In the genomic region with DNA sequence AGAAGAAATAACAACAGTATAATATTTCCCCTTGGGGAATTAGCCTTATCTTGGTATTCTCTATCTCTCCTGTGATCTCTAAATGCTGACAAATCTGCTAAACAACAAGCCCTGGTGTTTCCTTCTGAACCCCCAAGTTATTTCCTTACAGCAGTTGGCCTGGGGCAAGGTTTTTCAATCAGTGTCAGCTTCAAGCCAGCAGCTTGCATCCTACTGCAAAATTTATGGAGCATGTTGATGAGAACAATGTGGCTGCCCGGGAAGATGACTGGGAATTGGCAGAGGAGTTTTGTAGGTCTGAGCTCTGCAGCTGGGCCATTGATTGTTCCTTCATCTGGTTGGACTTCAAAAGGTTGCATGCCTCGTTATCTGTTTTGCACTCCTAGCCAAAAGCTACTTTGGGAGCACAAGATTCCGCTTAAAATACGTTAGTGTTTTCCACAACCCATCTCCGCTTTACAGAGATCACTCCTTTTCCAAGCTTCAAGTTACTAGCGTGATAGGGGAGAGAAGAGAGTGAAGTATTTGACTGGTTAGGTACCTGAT, we compare ENCODE assay signal across 2 cellular contexts.
TF ChIP-seq lines count a peak whose summit lies in the region.

No MANE protein-coding gene starts in this region.

TF ChIP-seq in GM23338, 12 proteins besides CTCF, POLR2A, EP300 and RAD21 (continues in another document):
- TF ChIP-seq, protein P1, sequence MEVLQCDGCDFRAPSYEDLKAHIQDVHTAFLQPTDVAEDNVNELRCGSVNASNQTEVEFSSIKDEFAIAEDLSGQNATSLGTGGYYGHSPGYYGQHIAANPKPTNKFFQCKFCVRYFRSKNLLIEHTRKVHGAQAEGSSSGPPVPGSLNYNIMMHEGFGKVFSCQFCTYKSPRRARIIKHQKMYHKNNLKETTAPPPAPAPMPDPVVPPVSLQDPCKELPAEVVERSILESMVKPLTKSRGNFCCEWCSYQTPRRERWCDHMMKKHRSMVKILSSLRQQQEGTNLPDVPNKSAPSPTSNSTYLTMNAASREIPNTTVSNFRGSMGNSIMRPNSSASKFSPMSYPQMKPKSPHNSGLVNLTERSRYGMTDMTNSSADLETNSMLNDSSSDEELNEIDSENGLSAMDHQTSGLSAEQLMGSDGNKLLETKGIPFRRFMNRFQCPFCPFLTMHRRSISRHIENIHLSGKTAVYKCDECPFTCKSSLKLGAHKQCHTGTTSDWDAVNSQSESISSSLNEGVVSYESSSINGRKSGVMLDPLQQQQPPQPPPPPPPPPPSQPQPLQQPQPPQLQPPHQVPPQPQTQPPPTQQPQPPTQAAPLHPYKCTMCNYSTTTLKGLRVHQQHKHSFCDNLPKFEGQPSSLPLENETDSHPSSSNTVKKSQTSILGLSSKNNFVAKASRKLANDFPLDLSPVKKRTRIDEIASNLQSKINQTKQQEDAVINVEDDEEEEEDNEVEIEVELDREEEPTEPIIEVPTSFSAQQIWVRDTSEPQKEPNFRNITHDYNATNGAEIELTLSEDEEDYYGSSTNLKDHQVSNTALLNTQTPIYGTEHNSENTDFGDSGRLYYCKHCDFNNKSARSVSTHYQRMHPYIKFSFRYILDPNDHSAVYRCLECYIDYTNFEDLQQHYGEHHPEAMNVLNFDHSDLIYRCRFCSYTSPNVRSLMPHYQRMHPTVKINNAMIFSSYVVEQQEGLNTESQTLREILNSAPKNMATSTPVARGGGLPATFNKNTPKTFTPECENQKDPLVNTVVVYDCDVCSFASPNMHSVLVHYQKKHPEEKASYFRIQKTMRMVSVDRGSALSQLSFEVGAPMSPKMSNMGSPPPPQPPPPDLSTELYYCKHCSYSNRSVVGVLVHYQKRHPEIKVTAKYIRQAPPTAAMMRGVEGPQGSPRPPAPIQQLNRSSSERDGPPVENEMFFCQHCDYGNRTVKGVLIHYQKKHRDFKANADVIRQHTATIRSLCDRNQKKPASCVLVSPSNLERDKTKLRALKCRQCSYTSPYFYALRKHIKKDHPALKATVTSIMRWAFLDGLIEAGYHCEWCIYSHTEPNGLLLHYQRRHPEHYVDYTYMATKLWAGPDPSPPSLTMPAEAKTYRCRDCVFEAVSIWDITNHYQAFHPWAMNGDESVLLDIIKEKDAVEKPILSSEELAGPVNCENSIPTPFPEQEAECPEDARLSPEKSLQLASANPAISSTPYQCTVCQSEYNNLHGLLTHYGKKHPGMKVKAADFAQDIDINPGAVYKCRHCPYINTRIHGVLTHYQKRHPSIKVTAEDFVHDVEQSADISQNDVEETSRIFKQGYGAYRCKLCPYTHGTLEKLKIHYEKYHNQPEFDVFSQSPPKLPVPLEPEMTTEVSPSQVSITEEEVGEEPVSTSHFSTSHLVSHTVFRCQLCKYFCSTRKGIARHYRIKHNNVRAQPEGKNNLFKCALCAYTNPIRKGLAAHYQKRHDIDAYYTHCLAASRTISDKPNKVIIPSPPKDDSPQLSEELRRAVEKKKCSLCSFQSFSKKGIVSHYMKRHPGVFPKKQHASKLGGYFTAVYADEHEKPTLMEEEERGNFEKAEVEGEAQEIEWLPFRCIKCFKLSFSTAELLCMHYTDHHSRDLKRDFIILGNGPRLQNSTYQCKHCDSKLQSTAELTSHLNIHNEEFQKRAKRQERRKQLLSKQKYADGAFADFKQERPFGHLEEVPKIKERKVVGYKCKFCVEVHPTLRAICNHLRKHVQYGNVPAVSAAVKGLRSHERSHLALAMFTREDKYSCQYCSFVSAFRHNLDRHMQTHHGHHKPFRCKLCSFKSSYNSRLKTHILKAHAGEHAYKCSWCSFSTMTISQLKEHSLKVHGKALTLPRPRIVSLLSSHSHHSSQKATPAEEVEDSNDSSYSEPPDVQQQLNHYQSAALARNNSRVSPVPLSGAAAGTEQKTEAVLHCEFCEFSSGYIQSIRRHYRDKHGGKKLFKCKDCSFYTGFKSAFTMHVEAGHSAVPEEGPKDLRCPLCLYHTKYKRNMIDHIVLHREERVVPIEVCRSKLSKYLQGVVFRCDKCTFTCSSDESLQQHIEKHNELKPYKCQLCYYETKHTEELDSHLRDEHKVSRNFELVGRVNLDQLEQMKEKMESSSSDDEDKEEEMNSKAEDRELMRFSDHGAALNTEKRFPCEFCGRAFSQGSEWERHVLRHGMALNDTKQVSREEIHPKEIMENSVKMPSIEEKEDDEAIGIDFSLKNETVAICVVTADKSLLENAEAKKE (CRISPR knock-in tag; IDR thresholded peaks at IDR 0.05), result no peak
- TF ChIP-seq ZNF114 (CRISPR knock-in tag; IDR thresholded peaks at IDR 0.05) (no peak), EZH2 (IDR thresholded peaks at IDR 0.05; ENCODE audit: low read depth, unreplicated experiment) (no peak), EZH2phosphoT487 (IDR thresholded peaks at IDR 0.05; ENCODE audit: unreplicated experiment) (no peak), NANOG (IDR thresholded peaks at IDR 0.05; ENCODE audit: borderline replicate concordance) (no peak), STAT1 (IDR thresholded peaks at IDR 0.05; ENCODE audit: unreplicated experiment) (no peak), CREB1 (CRISPR knock-in tag; IDR thresholded peaks at IDR 0.05; ENCODE audit: low read depth) (no peak)
- TF ChIP-seq, protein P2, sequence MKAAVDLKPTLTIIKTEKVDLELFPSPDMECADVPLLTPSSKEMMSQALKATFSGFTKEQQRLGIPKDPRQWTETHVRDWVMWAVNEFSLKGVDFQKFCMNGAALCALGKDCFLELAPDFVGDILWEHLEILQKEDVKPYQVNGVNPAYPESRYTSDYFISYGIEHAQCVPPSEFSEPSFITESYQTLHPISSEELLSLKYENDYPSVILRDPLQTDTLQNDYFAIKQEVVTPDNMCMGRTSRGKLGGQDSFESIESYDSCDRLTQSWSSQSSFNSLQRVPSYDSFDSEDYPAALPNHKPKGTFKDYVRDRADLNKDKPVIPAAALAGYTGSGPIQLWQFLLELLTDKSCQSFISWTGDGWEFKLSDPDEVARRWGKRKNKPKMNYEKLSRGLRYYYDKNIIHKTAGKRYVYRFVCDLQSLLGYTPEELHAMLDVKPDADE (IDR thresholded peaks at IDR 0.05), result no peak
- TF ChIP-seq, protein P3, sequence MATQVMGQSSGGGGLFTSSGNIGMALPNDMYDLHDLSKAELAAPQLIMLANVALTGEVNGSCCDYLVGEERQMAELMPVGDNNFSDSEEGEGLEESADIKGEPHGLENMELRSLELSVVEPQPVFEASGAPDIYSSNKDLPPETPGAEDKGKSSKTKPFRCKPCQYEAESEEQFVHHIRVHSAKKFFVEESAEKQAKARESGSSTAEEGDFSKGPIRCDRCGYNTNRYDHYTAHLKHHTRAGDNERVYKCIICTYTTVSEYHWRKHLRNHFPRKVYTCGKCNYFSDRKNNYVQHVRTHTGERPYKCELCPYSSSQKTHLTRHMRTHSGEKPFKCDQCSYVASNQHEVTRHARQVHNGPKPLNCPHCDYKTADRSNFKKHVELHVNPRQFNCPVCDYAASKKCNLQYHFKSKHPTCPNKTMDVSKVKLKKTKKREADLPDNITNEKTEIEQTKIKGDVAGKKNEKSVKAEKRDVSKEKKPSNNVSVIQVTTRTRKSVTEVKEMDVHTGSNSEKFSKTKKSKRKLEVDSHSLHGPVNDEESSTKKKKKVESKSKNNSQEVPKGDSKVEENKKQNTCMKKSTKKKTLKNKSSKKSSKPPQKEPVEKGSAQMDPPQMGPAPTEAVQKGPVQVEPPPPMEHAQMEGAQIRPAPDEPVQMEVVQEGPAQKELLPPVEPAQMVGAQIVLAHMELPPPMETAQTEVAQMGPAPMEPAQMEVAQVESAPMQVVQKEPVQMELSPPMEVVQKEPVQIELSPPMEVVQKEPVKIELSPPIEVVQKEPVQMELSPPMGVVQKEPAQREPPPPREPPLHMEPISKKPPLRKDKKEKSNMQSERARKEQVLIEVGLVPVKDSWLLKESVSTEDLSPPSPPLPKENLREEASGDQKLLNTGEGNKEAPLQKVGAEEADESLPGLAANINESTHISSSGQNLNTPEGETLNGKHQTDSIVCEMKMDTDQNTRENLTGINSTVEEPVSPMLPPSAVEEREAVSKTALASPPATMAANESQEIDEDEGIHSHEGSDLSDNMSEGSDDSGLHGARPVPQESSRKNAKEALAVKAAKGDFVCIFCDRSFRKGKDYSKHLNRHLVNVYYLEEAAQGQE (IDR thresholded peaks at IDR 0.05; ENCODE audit: unreplicated experiment), result no peak

TF ChIP-seq in endothelial cell of umbilical vein, 7 proteins besides CTCF, POLR2A, EP300 and RAD21:
- TF ChIP-seq FOS (IDR thresholded peaks at IDR 0.05; ENCODE audit: borderline replicate concordance, insufficient read depth, low read length) (no peak), POLR2AphosphoS5 (IDR thresholded peaks at IDR 0.05; ENCODE audit: insufficient read depth, low read depth, low read length) (no peak), GATA2 (IDR thresholded peaks at IDR 0.05; ENCODE audit: insufficient read depth, insufficient read length, low read depth, low read length) (no peak), EZH2 (IDR thresholded peaks at IDR 0.05; ENCODE audit: borderline replicate concordance, low read depth, low read length, severe bottlenecking) (no peak), MYC (IDR thresholded peaks at IDR 0.05; ENCODE audit: low read depth, low read length) (no peak), JUN (IDR thresholded peaks at IDR 0.05; ENCODE audit: borderline replicate concordance, insufficient read depth, insufficient read length, low read depth) (no peak)
- TF ChIP-seq, protein P4, sequence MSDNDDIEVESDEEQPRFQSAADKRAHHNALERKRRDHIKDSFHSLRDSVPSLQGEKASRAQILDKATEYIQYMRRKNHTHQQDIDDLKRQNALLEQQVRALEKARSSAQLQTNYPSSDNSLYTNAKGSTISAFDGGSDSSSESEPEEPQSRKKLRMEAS (IDR thresholded peaks at IDR 0.05; ENCODE audit: insufficient read depth, insufficient read length), result no peak
